ENCODE assay signal across 1 cellular context in the genomic region with DNA sequence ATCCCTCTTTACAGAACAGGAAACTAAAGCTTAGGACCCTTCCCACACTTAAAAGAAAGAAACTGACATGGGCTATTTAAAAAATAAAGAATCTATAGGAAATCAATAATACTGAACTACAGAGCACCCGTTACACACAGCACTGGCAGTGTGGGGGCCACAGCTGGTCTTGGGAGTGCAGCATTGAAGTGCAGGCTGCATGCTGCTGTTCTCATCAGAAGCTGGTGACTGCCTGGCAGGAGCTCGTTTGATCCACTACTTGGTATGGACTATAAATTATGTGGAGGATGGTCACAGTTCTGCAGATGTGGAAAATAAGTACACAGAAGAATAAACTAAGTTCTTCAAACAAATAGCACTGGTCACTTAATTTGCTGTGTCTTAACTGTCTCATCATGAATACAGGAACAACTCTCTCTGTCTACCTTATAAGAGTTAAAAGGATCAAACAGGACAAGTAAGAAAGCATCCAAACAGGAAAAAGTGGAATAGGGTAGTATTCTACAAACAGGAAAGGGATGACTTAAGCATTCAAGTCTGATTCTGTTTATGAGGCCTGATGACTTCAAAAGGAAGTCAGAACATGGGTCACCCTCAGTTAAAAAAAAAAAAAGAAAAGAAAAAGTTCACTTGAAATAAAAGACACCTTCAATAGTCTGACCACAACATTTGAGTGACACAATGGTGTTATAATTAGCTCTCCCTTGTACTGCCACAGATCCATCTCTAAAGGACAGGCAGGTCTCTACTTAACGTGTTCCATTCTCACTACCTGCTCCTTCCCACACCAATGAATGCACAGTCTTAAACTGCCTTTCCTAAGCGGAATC.
TF ChIP-seq lines count a peak whose summit lies in the region.

No MANE protein-coding gene starts in this region.

TF ChIP-seq in HepG2, 621 proteins besides CTCF, POLR2A, EP300 and RAD21:
- no peak for TF ChIP-seq NFYB (CRISPR knock-in tag; IDR thresholded peaks at IDR 0.05)
- TF ChIP-seq NR2F6 (IDR thresholded peaks at IDR 0.05): no peak
- no peak for TF ChIP-seq NR2F6 (CRISPR knock-in tag; IDR thresholded peaks at IDR 0.05)
- no peak for TF ChIP-seq ELF3 (CRISPR knock-in tag; IDR thresholded peaks at IDR 0.05)
- TF ChIP-seq FLYWCH1 (CRISPR knock-in tag; IDR thresholded peaks at IDR 0.05): no peak
- no peak for TF ChIP-seq ZNF569 (CRISPR knock-in tag; IDR thresholded peaks at IDR 0.05; ENCODE audit: borderline replicate concordance)
- TF ChIP-seq, protein P1, sequence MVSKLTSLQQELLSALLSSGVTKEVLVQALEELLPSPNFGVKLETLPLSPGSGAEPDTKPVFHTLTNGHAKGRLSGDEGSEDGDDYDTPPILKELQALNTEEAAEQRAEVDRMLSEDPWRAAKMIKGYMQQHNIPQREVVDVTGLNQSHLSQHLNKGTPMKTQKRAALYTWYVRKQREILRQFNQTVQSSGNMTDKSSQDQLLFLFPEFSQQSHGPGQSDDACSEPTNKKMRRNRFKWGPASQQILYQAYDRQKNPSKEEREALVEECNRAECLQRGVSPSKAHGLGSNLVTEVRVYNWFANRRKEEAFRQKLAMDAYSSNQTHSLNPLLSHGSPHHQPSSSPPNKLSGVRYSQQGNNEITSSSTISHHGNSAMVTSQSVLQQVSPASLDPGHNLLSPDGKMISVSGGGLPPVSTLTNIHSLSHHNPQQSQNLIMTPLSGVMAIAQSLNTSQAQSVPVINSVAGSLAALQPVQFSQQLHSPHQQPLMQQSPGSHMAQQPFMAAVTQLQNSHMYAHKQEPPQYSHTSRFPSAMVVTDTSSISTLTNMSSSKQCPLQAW (CRISPR knock-in tag; IDR thresholded peaks at IDR 0.05): no peak
- TF ChIP-seq, protein P2, sequence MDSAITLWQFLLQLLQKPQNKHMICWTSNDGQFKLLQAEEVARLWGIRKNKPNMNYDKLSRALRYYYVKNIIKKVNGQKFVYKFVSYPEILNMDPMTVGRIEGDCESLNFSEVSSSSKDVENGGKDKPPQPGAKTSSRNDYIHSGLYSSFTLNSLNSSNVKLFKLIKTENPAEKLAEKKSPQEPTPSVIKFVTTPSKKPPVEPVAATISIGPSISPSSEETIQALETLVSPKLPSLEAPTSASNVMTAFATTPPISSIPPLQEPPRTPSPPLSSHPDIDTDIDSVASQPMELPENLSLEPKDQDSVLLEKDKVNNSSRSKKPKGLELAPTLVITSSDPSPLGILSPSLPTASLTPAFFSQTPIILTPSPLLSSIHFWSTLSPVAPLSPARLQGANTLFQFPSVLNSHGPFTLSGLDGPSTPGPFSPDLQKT (CRISPR knock-in tag; IDR thresholded peaks at IDR 0.05; ENCODE audit: borderline replicate concordance): no peak
- no peak for TF ChIP-seq NFATC3 (CRISPR knock-in tag; IDR thresholded peaks at IDR 0.05)
- TF ChIP-seq IKZF4 (CRISPR knock-in tag; IDR thresholded peaks at IDR 0.05; ENCODE audit: borderline replicate concordance, low read depth, not compliant biosample characterization): no peak
- no peak for TF ChIP-seq ZBTB25 (CRISPR knock-in tag; IDR thresholded peaks at IDR 0.05)
- TF ChIP-seq XBP1 (CRISPR knock-in tag; IDR thresholded peaks at IDR 0.05): no peak
- TF ChIP-seq, protein P3, sequence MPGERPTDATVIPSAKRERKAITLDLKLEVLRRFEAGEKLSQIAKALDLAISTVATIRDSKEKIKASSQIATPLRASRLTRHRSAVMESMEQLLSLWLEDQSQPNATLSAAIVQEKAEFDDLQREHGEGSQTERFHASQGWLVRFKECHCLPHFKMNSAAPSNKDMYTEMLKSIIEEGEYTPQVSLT (CRISPR knock-in tag; IDR thresholded peaks at IDR 0.05; ENCODE audit: borderline replicate concordance, low read depth): no peak
- no peak for TF ChIP-seq PRMT3 (CRISPR knock-in tag; IDR thresholded peaks at IDR 0.05; ENCODE audit: borderline replicate concordance, low read depth)
- TF ChIP-seq TFAP4 (IDR thresholded peaks at IDR 0.05; ENCODE audit: borderline replicate concordance, low read depth): no peak
